Comparison of ENCODE assay signal across 8 cellular contexts in the genomic region with DNA sequence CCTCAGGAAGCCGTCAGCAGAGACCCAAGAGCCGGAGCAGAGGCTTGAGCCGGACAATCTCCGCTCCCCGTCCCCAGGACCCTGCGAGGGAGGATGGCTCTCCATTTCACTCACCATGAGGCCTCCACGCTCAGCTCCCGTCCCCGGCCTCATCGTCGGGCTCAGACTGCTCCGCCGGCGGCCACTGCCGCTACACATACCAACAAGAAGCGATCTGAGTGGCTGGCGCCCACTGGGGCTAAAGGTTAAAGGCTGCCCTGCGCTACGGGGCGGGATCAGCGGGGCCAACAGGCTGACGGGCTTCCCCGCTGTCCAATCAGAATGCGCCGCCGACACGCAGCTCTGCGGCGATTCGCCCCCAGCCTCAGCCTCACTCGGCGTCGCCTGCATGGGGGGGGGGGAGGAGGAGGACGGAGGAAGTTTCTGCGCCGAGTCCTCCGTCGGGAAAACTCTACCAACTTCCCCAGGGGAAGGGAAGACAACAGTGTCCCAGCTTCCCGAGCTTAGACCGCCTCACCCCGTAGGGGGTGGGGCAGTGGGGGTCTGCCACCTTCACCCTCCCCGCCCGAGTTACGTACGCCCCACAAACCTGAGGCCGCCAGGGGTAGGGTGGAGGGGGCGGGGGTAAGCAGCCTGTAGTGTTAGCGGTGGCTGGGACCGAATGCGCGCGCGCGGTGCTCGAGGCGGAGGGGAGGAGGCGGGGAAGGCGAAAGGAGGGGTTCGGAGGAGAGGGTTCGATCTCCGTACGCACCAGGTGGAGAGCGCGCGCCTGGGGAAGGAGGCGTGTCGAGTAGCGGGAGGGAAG. TPM values are rescaled to one million over a fixed set of nuclear protein-coding genes. Genes with fewer than 3 reads are reported as not detected.
DNase-seq lines count a peak whose midpoint lies in the region; ATAC-seq and TF ChIP-seq lines count a peak whose summit lies in the region.

Gene PRPF40A (minus strand): TSS at position 220 of the 805 bp plus-strand sequence. CDS start 22 bp downstream, at position 198.

- in situ Hi-C loops in GM13977 (cut with MboI; ENCODE audit: low pct_unique_long_range_greater_than_20kb, low sequenced_read_pairs, unreplicated experiment), result no loop called here

- H3K9me3 Mint-ChIP-seq in T-helper 1 cell treated with Interleukin-12 subunit alpha and Interleukin-12 subunit beta and Interleukin-4 antibody, amounts not matched to agents 30 μg/mL and 1 μg/mL, for 36 hours, result no peaks in the 10 kb centered on the region
- no peaks in the 10 kb centered on the region for H3K9me3 Mint-ChIP-seq in progenitor cell of endocrine pancreas (ENCODE audit: low read depth)

- ATAC-seq in HG02884 (IDR thresholded peaks at IDR 0.05; ENCODE audit: unreplicated experiment), result peak; percentile 56
- peak; percentile 93 to 94 for ATAC-seq in left cardiac atrium

- H3K4me3 Mint-ChIP-seq in T-helper 1 cell treated with Interleukin-12 subunit alpha and Interleukin-12 subunit beta and Interleukin-4 antibody, amounts not matched to agents 30 μg/mL and 1 μg/mL, for 36 hours, result peak within 1 kb of the TSS; percentile 99
- peak within 1 kb of the TSS; percentile 92 for H3K4me3 Mint-ChIP-seq in progenitor cell of endocrine pancreas (ENCODE audit: low read depth)

- intact Hi-C loops in left cardiac atrium (cut with DNase I), result no loop called here

- peak within 1 kb of the TSS; percentile 96 for H3K27ac Mint-ChIP-seq in T-helper 1 cell treated with Interleukin-12 subunit alpha and Interleukin-12 subunit beta and Interleukin-4 antibody, amounts not matched to agents 30 μg/mL and 1 μg/mL, for 36 hours
- H3K27ac Mint-ChIP-seq in progenitor cell of endocrine pancreas, result peak within 1 kb of the TSS; percentile 100

- TF ChIP-seq CTCF in GM13977 (IDR thresholded peaks at IDR 0.05; ENCODE audit: extremely low read depth, insufficient read depth, missing control alignments), result no peak
- TF ChIP-seq CTCF in progenitor cell of endocrine pancreas (IDR thresholded peaks at IDR 0.05; ENCODE audit: unreplicated experiment), result no peak

- peaks cover 28% of the 10 kb centered on the region for H3K36me3 Mint-ChIP-seq in T-helper 1 cell treated with Interleukin-12 subunit alpha and Interleukin-12 subunit beta and Interleukin-4 antibody, amounts not matched to agents 30 μg/mL and 1 μg/mL, for 36 hours (ENCODE audit: low read depth)
- H3K36me3 Mint-ChIP-seq in progenitor cell of endocrine pancreas (ENCODE audit: insufficient read depth), result peaks cover 15% of the 10 kb centered on the region

- peaks cover 44% of the 10 kb centered on the region for H3K4me1 Mint-ChIP-seq in T-helper 1 cell treated with Interleukin-12 subunit alpha and Interleukin-12 subunit beta and Interleukin-4 antibody, amounts not matched to agents 30 μg/mL and 1 μg/mL, for 36 hours (ENCODE audit: low read depth)
- peaks cover 34% of the 10 kb centered on the region for H3K4me1 Mint-ChIP-seq in progenitor cell of endocrine pancreas (ENCODE audit: low read depth)

- DNase-seq in GM13977 (ENCODE audit: low spot score), result peak; percentile 93
- DNase-seq in NCI-H1694 (lab: John Stamatoyannopoulos, UW), result peak; percentile 96
- DNase-seq in amniotic stem cell (lab: John Stamatoyannopoulos, UW), result peak; percentile 98
- DNase-seq in left cardiac atrium, result peak; percentile 99
- peak; percentile 96 for DNase-seq in progenitor cell of endocrine pancreas (ENCODE audit: low spot score, unreplicated experiment)
- peak; percentile 99 for DNase-seq in ureter (ENCODE audit: low spot score)

- no peaks in the 10 kb centered on the region for H3K27me3 Mint-ChIP-seq in T-helper 1 cell treated with Interleukin-12 subunit alpha and Interleukin-12 subunit beta and Interleukin-4 antibody, amounts not matched to agents 30 μg/mL and 1 μg/mL, for 36 hours (ENCODE audit: low read depth)
- no peaks in the 10 kb centered on the region for H3K27me3 Mint-ChIP-seq in progenitor cell of endocrine pancreas

RNA-seq across cellular contexts. Expression of gene PRPF40A, which starts in this region (rescaled TPM):
- 10 to 100 TPM; 36.7 to 51.1 TPM for total RNA-seq in left cardiac atrium
- total RNA-seq in progenitor cell of endocrine pancreas, result 132 and 142 TPM in 2 replicates
- total RNA-seq in ureter, result 111 TPM

Comparison
In these comparisons a context has a peak if more than half of its experiments do, and no peak if none do; other contexts are left out.
1. Peak in every context shown above with its lines: DNase-seq and ATAC-seq.